15 cellular contexts compared by ENCODE assay signal in the genomic region with DNA sequence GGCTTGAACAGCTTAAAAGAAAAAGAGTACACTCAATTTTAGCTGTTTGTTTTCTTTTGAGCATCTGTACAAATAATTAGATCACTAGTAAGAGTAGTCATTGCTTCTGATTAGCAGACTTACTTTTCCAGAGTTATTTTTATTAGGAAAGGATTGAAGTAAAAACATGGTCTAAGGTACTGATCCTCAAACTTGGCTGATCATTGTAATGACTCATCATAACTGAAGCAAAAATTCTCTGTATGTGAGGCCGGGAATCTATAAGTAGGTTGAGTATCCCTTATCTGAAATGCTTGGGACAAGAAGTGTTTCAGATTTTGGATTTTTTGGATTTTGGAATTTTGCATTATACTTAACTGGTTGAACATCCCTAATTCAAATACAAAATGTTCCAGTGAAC. TPM values are rescaled to one million over a fixed set of nuclear protein-coding genes. Genes with fewer than 3 reads are reported as not detected.
A peak's percentile ranks its signal among the peaks of the same experiment; 100 is the strongest.
DNase-seq lines count a peak whose midpoint lies in the region; ATAC-seq and TF ChIP-seq lines count a peak whose summit lies in the region.
"Had no signal": no experiment of that assay in that cellular context is flagged by ENCODE, and none has a peak within 500 bp of the region (broad histone marks: within the 10 kb centered on the region; RNA-seq: fewer than 3 reads in every experiment).

No MANE protein-coding gene starts in this region.

- H3K4me1 ChIP-seq in fibroblast of lung (ENCODE audit: control insufficient read depth, extremely low read depth, insufficient read depth, low read length) (peaks cover 2% of the 10 kb centered on the region), PC-3 (ENCODE audit: insufficient read depth, low read length) (no peaks in the 10 kb centered on the region)
- H3K4me1 ChIP-seq: BLaER1, HAP-1 had no signal

- intact Hi-C loops in PC-3 (cut with micrococcal nuclease): loop anchor here (2.0 kb wide), 1 partner anchor 13 kb away; no protein-coding TSS in a partner anchor

- no peak overlapping the region for H3K4me3 ChIP-seq in fibroblast of lung (replicated peaks in 1 of 4; ENCODE audit: control extremely low read depth in 1 of 4, insufficient read depth in 1 of 4, low read depth in 3 of 4, low read length in 4 of 4)
- H3K4me3 ChIP-seq in PC-3 (ENCODE audit: low read length): no peak overlapping the region
- H3K4me3 ChIP-seq: BLaER1, HAP-1 had no signal

- H2AFZ ChIP-seq in fibroblast of lung (ENCODE audit: low read length): no peak overlapping the region
- H2AFZ ChIP-seq in PC-3 (ENCODE audit: low read length): no peak overlapping the region

- POLR2A ChIA-PET in PC-3 (lab: Charles Lee; ENCODE audit: unreplicated experiment): no interaction called here

- BruUV-seq in PC-3 (replicated peaks; lab: Mats Ljungman, UMichigan): no TSS peak

- H3K36me3 ChIP-seq in fibroblast of lung (ENCODE audit: control insufficient read depth, insufficient read depth, low read length) (peaks cover 10% of the 10 kb centered on the region), PC-3 (ENCODE audit: low read depth, low read length) (peaks cover 79% of the 10 kb centered on the region)

- H3K4me2 ChIP-seq in fibroblast of lung (ENCODE audit: extremely low read depth, insufficient read depth, low read length): no peak overlapping the region
- no peak overlapping the region for H3K4me2 ChIP-seq in PC-3 (ENCODE audit: low read length)
- H3K4me2 ChIP-seq: BLaER1 had no signal

- H3K9ac ChIP-seq in fibroblast of lung (ENCODE audit: insufficient read depth, low read length) (no peak overlapping the region), PC-3 (ENCODE audit: low read length) (no peak overlapping the region)
- H3K9ac ChIP-seq: BLaER1 had no signal

- peaks cover 3% of the 10 kb centered on the region for H3K36me3 Mint-ChIP-seq in T-helper 17 cell (ENCODE audit: low read depth)

- peak; percentile 12 for DNase-seq in EL
- DNase-seq in T-helper 17 cell: no peak
- peak; percentile 7 to 51 for DNase-seq in fibroblast of lung (ENCODE audit: low read depth in 2 of 2)
- DNase-seq in non-pigmented ciliary epithelial cell (ENCODE audit: low read depth): peak; percentile 26
- no peak for DNase-seq in PC-3
- DNase-seq in CD1c-positive myeloid dendritic cell (ENCODE audit: extremely low spot score): no peak
- DNase-seq: AML-193; CD4-positive, CD25-positive, alpha-beta regulatory T cell; DMS 273 treated with DMSO at 0.1 percent for 48 hours; GOT3 had no signal

- peaks cover 26% of the 10 kb centered on the region for H3K79me2 ChIP-seq in fibroblast of lung (ENCODE audit: control insufficient read depth, insufficient read depth, low read length)
- peaks cover 62% of the 10 kb centered on the region for H3K79me2 ChIP-seq in PC-3 (ENCODE audit: low read length)

- H3K27me3 ChIP-seq in fibroblast of lung (ENCODE audit: control insufficient read depth, insufficient read depth, low read length) (no peaks in the 10 kb centered on the region), PC-3 (ENCODE audit: low read length) (no peaks in the 10 kb centered on the region)
- H3K27me3 ChIP-seq: BLaER1 had no signal

- H3K9me3 ChIP-seq in T-helper 17 cell (ENCODE audit: control insufficient read depth, low read length, poor library complexity, severe bottlenecking) (no peaks in the 10 kb centered on the region), fibroblast of lung (ENCODE audit: control insufficient read depth, insufficient read depth, low read depth, low read length) (no peaks in the 10 kb centered on the region), PC-3 (ENCODE audit: low read length) (no peaks in the 10 kb centered on the region)
- H3K9me3 ChIP-seq: BLaER1, HAP-1 had no signal

- TF ChIP-seq CTCF in fibroblast of lung (conservative IDR thresholded peaks at IDR 0.05 in 1 of 2, IDR thresholded peaks at IDR 0.05 in 1 of 2; ENCODE audit: low read depth in 1 of 2, low read length in 2 of 2) (no peak), PC-3 (conservative IDR thresholded peaks at IDR 0.05; ENCODE audit: low read depth, low read length) (no peak)

- H3F3A ChIP-seq in PC-3 (ENCODE audit: low read length, unreplicated experiment): no peaks in the 10 kb centered on the region

- H3K4me1 Mint-ChIP-seq in T-helper 17 cell: peaks cover 10% of the 10 kb centered on the region

- H3K4me3 Mint-ChIP-seq in T-helper 17 cell: no peak overlapping the region
- H3K4me3 Mint-ChIP-seq: CD4-positive, CD25-positive, alpha-beta regulatory T cell had no signal

- CTCF ChIA-PET in PC-3 (lab: Charles Lee): no interaction called here

- H3K27me3 Mint-ChIP-seq in T-helper 17 cell: no peaks in the 10 kb centered on the region
- H3K27me3 Mint-ChIP-seq: CD4-positive, CD25-positive, alpha-beta regulatory T cell had no signal

- ATAC-seq in T-helper 17 cell (no peak), GM19324 (IDR thresholded peaks at IDR 0.05; ENCODE audit: low FRiP score, unreplicated experiment) (no peak), PC-3 (no peak), HG03045 (IDR thresholded peaks at IDR 0.05; ENCODE audit: unreplicated experiment) (no peak)
- ATAC-seq: HepG2 had no signal

- H4K20me1 ChIP-seq in fibroblast of lung (ENCODE audit: control insufficient read depth, extremely low read depth, insufficient read depth, low read length) (no peaks in the 10 kb centered on the region), PC-3 (ENCODE audit: low read length) (peaks cover 7% of the 10 kb centered on the region; the same call in 1 of the 2 replicates)

- peak overlapping the region; percentile 39 for H3K27ac Mint-ChIP-seq in T-helper 17 cell
- H3K27ac Mint-ChIP-seq: CD4-positive, CD25-positive, alpha-beta regulatory T cell had no signal

- H3K27ac ChIP-seq in fibroblast of lung (ENCODE audit: insufficient read depth, low read length) (no peak overlapping the region), PC-3 (ENCODE audit: low read length) (no peak overlapping the region)
- H3K27ac ChIP-seq: BLaER1 had no signal

- no peaks in the 10 kb centered on the region for H3K9me2 ChIP-seq in PC-3 (replicated peaks; ENCODE audit: low read length)

RNA-seq across cellular contexts. Expression of a gene that starts 12.4 kb away (rescaled TPM):
- total RNA-seq in T-helper 17 cell (10 to 100 TPM; 45.0 to 46.2 TPM), fibroblast of lung (98.9 and 134 TPM in 2 replicates), PC-3 (2014; rRNA removed) (65.3 and 72.6 TPM in 2 replicates)
- polyA plus RNA-seq in fibroblast of lung: 52.6 and 62.8 TPM in 2 replicates
- polyA plus RNA-seq in fibroblast of lung (2012): 45.7 and 49.7 TPM in 2 replicates
- 23.1 and 24.9 TPM in 2 replicates for polyA minus RNA-seq in fibroblast of lung (ENCODE audit: low replicate concordance)

Comparison
In these comparisons a context has a peak if more than half of its experiments do, and no peak if none do; other contexts are left out.
1. DNase-seq: peak in EL (single experiment), fibroblast of lung (2 of 2) and non-pigmented ciliary epithelial cell (single experiment); none in T-helper 17 cell (0 of 3), PC-3 (single experiment) and CD1c-positive myeloid dendritic cell (single experiment).